ENCODE assay signal across 8 cellular contexts in the genomic region with DNA sequence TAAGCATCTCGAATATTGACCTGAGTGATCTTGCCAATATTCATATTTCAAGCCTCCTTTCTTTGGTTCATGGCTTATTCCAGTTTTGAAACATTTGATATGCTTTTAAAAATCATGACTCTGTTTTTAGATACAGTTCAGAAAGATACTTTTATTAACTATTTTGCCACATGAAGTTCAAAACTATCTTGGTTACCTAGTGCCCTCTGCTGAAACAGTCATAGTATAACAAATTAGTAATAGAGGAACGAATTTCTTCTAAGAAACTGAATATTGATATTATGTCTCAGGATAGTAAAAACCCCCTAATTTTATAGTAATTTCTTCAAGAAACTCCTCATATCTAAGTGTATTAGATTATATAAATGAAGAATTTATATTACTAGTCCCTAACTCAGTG.
DNase-seq lines count a peak whose midpoint lies in the region; ATAC-seq, FAIRE-seq and TF ChIP-seq lines count a peak whose summit lies in the region.

No MANE protein-coding gene starts in this region.

- DNase-seq in RCC 7860 (ENCODE audit: low spot score) (peak; percentile 40), foreskin fibroblast (peak; percentile 12 to 53), NCI-H1048 (lab: John Stamatoyannopoulos, UW) (no peak), HuH-7.5 (ENCODE audit: low spot score) (no peak)

- H3K27ac ChIP-seq in 22Rv1, result no peak overlapping the region

- no peak overlapping the region for H3K4me3 ChIP-seq in foreskin fibroblast (ENCODE audit: low read depth in 1 of 2, low read length in 2 of 2)

- FAIRE-seq in G401.6 (lab: Jason Lieb, UNC) (peak; percentile 95), RCC 7860 (lab: Jason Lieb, UNC) (peak; percentile 71)

- ATAC-seq in GM18511 (IDR thresholded peaks at IDR 0.05; ENCODE audit: unreplicated experiment) (no peak), HG02678 (IDR thresholded peaks at IDR 0.05; ENCODE audit: unreplicated experiment) (no peak)

- TF ChIP-seq CTCF in 22Rv1 (IDR thresholded peaks at IDR 0.05), result peak; percentile 48
- peak; percentile 35 for TF ChIP-seq CTCF in foreskin fibroblast (IDR thresholded peaks at IDR 0.05; ENCODE audit: low read depth, low read length)

Comparison
In these comparisons a context has a peak if more than half of its experiments do, and no peak if none do; other contexts are left out.
1. DNase-seq: peak in RCC 7860 (single experiment) and foreskin fibroblast (2 of 2); none in NCI-H1048 (single experiment) and HuH-7.5 (single experiment).